ENCODE assay signal across 1 cellular context in the genomic region with DNA sequence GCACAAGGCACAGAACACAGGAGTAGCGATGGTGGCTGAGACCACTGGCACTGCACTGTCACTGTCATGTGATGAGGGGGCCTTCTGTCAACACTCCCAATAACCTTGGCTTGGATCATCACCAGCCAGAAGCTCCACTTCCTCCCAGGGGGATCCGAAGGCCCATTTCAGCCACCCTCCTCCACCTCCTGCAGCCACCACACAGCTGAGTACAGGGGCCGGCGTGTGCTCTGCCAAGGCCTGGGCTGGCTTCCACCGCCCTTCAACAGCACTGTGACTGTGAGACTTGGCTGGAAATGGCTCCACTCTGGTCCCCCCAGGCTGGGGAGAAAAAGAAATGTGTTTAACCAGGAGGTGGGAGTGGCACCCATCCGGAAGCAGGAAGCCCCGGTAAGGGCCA.
TF ChIP-seq lines count a peak whose summit lies in the region.

No MANE protein-coding gene starts in this region.

TF ChIP-seq in H1, 55 proteins besides CTCF, POLR2A, EP300 and RAD21:
- TF ChIP-seq EZH2 (IDR thresholded peaks at IDR 0.05; ENCODE audit: low read depth, low read length, severe bottlenecking) (no peak), CREB1 (IDR thresholded peaks at IDR 0.05) (no peak), RBBP5 (IDR thresholded peaks at IDR 0.05; ENCODE audit: borderline replicate concordance, low read depth, low read length) (no peak), GTF2F1 (IDR thresholded peaks at IDR 0.05; ENCODE audit: borderline replicate concordance, low read depth, low read length) (no peak), CBX8 (IDR thresholded peaks at IDR 0.05; ENCODE audit: borderline replicate concordance, low read depth, low read length) (no peak), CHD2 (IDR thresholded peaks at IDR 0.05; ENCODE audit: low read length) (no peak), RFX5 (IDR thresholded peaks at IDR 0.05; ENCODE audit: borderline replicate concordance, low read depth, low read length) (no peak), RXRA (IDR thresholded peaks at IDR 0.05; ENCODE audit: insufficient read depth, low read depth, low read length) (no peak), YY1 (IDR thresholded peaks at IDR 0.05; ENCODE audit: low read depth, low read length) (no peak), ZNF274 (IDR thresholded peaks at IDR 0.05; ENCODE audit: borderline replicate concordance, extremely low read depth, low read length) (no peak), NRF1 (IDR thresholded peaks at IDR 0.05; ENCODE audit: low read depth, low read length) (no peak), CTBP2 (IDR thresholded peaks at IDR 0.05; ENCODE audit: borderline replicate concordance, insufficient read depth, insufficient read length, low read length) (no peak), ASH2L (IDR thresholded peaks at IDR 0.05; ENCODE audit: low read length) (no peak), SIX5 (IDR thresholded peaks at IDR 0.05; ENCODE audit: low read depth, low read length) (no peak), POLR2AphosphoS5 (IDR thresholded peaks at IDR 0.05; ENCODE audit: low read depth, low read length) (no peak), BCL11A (IDR thresholded peaks at IDR 0.05; ENCODE audit: low read depth in 2 of 2, low read length in 2 of 2) (no peak), SAP30 (IDR thresholded peaks at IDR 0.05; ENCODE audit: insufficient read depth, insufficient replicate concordance, low read length) (no peak), SIRT6 (IDR thresholded peaks at IDR 0.05; ENCODE audit: low read length) (no peak)
- TF ChIP-seq, protein P1, sequence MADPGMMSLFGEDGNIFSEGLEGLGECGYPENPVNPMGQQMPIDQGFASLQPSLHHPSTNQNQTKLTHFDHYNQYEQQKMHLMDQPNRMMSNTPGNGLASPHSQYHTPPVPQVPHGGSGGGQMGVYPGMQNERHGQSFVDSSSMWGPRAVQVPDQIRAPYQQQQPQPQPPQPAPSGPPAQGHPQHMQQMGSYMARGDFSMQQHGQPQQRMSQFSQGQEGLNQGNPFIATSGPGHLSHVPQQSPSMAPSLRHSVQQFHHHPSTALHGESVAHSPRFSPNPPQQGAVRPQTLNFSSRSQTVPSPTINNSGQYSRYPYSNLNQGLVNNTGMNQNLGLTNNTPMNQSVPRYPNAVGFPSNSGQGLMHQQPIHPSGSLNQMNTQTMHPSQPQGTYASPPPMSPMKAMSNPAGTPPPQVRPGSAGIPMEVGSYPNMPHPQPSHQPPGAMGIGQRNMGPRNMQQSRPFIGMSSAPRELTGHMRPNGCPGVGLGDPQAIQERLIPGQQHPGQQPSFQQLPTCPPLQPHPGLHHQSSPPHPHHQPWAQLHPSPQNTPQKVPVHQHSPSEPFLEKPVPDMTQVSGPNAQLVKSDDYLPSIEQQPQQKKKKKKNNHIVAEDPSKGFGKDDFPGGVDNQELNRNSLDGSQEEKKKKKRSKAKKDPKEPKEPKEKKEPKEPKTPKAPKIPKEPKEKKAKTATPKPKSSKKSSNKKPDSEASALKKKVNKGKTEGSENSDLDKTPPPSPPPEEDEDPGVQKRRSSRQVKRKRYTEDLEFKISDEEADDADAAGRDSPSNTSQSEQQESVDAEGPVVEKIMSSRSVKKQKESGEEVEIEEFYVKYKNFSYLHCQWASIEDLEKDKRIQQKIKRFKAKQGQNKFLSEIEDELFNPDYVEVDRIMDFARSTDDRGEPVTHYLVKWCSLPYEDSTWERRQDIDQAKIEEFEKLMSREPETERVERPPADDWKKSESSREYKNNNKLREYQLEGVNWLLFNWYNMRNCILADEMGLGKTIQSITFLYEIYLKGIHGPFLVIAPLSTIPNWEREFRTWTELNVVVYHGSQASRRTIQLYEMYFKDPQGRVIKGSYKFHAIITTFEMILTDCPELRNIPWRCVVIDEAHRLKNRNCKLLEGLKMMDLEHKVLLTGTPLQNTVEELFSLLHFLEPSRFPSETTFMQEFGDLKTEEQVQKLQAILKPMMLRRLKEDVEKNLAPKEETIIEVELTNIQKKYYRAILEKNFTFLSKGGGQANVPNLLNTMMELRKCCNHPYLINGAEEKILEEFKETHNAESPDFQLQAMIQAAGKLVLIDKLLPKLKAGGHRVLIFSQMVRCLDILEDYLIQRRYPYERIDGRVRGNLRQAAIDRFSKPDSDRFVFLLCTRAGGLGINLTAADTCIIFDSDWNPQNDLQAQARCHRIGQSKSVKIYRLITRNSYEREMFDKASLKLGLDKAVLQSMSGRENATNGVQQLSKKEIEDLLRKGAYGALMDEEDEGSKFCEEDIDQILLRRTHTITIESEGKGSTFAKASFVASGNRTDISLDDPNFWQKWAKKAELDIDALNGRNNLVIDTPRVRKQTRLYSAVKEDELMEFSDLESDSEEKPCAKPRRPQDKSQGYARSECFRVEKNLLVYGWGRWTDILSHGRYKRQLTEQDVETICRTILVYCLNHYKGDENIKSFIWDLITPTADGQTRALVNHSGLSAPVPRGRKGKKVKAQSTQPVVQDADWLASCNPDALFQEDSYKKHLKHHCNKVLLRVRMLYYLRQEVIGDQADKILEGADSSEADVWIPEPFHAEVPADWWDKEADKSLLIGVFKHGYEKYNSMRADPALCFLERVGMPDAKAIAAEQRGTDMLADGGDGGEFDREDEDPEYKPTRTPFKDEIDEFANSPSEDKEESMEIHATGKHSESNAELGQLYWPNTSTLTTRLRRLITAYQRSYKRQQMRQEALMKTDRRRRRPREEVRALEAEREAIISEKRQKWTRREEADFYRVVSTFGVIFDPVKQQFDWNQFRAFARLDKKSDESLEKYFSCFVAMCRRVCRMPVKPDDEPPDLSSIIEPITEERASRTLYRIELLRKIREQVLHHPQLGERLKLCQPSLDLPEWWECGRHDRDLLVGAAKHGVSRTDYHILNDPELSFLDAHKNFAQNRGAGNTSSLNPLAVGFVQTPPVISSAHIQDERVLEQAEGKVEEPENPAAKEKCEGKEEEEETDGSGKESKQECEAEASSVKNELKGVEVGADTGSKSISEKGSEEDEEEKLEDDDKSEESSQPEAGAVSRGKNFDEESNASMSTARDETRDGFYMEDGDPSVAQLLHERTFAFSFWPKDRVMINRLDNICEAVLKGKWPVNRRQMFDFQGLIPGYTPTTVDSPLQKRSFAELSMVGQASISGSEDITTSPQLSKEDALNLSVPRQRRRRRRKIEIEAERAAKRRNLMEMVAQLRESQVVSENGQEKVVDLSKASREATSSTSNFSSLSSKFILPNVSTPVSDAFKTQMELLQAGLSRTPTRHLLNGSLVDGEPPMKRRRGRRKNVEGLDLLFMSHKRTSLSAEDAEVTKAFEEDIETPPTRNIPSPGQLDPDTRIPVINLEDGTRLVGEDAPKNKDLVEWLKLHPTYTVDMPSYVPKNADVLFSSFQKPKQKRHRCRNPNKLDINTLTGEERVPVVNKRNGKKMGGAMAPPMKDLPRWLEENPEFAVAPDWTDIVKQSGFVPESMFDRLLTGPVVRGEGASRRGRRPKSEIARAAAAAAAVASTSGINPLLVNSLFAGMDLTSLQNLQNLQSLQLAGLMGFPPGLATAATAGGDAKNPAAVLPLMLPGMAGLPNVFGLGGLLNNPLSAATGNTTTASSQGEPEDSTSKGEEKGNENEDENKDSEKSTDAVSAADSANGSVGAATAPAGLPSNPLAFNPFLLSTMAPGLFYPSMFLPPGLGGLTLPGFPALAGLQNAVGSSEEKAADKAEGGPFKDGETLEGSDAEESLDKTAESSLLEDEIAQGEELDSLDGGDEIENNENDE (IDR thresholded peaks at IDR 0.05; ENCODE audit: insufficient replicate concordance, low read length) = no peak
